20 cellular contexts compared by ENCODE assay signal in the genomic region with DNA sequence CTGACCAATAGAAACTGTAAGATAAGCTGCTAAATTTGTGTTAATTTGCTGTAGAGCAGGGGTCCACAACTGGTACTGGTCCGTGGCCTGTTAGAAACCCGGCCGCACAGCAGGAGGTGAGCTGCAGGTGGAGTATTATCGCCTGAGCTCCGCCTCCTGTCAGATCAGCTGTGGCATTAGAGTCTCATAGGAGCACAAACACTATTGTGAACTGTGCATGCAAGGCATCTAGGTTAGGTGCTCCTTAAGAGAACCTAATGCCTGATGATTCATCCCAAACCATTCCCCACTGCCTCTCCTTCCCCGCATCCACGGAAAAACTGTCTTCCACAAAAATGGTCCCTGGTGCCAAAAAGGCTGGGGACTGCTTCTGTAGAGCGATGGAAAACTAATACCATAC. TPM values are rescaled to one million over a fixed set of nuclear protein-coding genes. Genes with fewer than 3 reads are reported as not detected.
A peak's percentile ranks its signal among the peaks of the same experiment; 100 is the strongest.
DNase-seq lines count a peak whose midpoint lies in the region; ATAC-seq, FAIRE-seq and TF ChIP-seq lines count a peak whose summit lies in the region.
"Had no signal": no experiment of that assay in that cellular context is flagged by ENCODE, and none has a peak within 500 bp of the region (broad histone marks: within the 10 kb centered on the region; RNA-seq: fewer than 3 reads in every experiment).

No MANE protein-coding gene starts in this region.

- FAIRE-seq in A549 (lab: Jason Lieb, UNC), result no peak
- no peak for FAIRE-seq in frontal cortex (lab: Jason Lieb, UNC)
- FAIRE-seq: TTC549 had no signal

- no peak overlapping the region for H3K9ac ChIP-seq in GM23248

- 0 out of 3 replicates have a peak overlapping the region, but pooled peaks have one; percentile 19 for H3K4me2 ChIP-seq in A549
- peak overlapping the region; percentile 18 for H3K4me2 ChIP-seq in GM23248 (ENCODE audit: unreplicated experiment)

- CTCF ChIA-PET in A549 (lab: Yijun Ruan, JAX), result interaction anchor here (7.0 kb wide), 1 partner anchor 15 kb away, joined by 37 read pairs; no protein-coding TSS in a partner anchor

- in situ Hi-C loops in GM23248 (cut with MboI), result no loop called here

- H3K4me1 ChIP-seq in A549, result peaks cover 9% of the 10 kb centered on the region
- H3K4me1 ChIP-seq in GM23248 (ENCODE audit: insufficient read depth), result peaks cover 20% of the 10 kb centered on the region
- peaks cover 19% of the 10 kb centered on the region for H3K4me1 ChIP-seq in SJSA1 (replicated peaks)

- H3K9me3 ChIP-seq in A549 (no peaks in the 10 kb centered on the region), GM23248 (ENCODE audit: low read depth) (no peaks in the 10 kb centered on the region), SJSA1 (replicated peaks) (no peaks in the 10 kb centered on the region)
- H3K9me3 ChIP-seq: stomach had no signal

- peaks cover 93% of the 10 kb centered on the region for H3K79me2 ChIP-seq in GM23248 (ENCODE audit: insufficient read depth)

- no peaks in the 10 kb centered on the region for H3K36me3 ChIP-seq in GM23248 (ENCODE audit: low read depth)
- no peaks in the 10 kb centered on the region for H3K36me3 ChIP-seq in SJSA1
- H3K36me3 ChIP-seq: stomach had no signal

- no peak for TF ChIP-seq EP300 in A549 (IDR thresholded peaks at IDR 0.05)

- DNase-seq in A549 (ENCODE audit: low read depth in 1 of 2, low spot score in 1 of 2) (no peak), GM23248 (peak; percentile 33), SJSA1 (ENCODE audit: low read depth in 1 of 2, low spot score in 2 of 2) (no peak), fibroblast of gingiva (ENCODE audit: low read depth) (peak; percentile 11), frontal cortex (ENCODE audit: low spot score in 2 of 2) (no peak)
- DNase-seq: activated CD4-positive, alpha-beta T cell treated with anti-CD3 and anti-CD28 coated beads, Interleukin-2, amount 50 U/mL, for 48 hours; activated naive CD8-positive, alpha-beta T cell treated with anti-CD3 and anti-CD28 coated beads, Interleukin-2, amount 10 ng/mL, durations not matched to agents 7 days and 5 days; activated T-cell treated with anti-CD3 and anti-CD28 coated beads, Interleukin-2, amount 50 U/mL, for 4 hours; caudate nucleus; CD8-positive, alpha-beta memory T cell; effector memory CD4-positive, alpha-beta T cell; GOT3; immature natural killer cell; NCI-H1417 treated with DMSO at 0.1 percent for 48 hours; stomach had no signal

- H4K20me1 ChIP-seq in GM23248 (ENCODE audit: insufficient read depth), result peaks cover 11% of the 10 kb centered on the region; the same call in 1 of the 2 replicates

- TF ChIP-seq CTCF in A549 (IDR thresholded peaks at IDR 0.05), result no peak

- no peaks in the 10 kb centered on the region for H3K9me2 ChIP-seq in GM23248 (ENCODE audit: insufficient read depth)

- H3K27me3 ChIP-seq in GM23248 (replicated peaks; ENCODE audit: insufficient read depth) (no peaks in the 10 kb centered on the region), SJSA1 (replicated peaks) (no peaks in the 10 kb centered on the region)
- H3K27me3 ChIP-seq: stomach had no signal

- WGBS in A549 (ENCODE audit: missing lambda C conversion rate), result 87% methylated on average over 8 of the region's 8 CpGs
- 72 to 73% methylated on average over 8 of the region's 8 CpGs for WGBS in GM23248 (ENCODE audit: low coverage in 1 of 2, low lambda C conversion rate in 2 of 2, missing lambda C conversion rate in 2 of 2), 2 experiments

- TF ChIP-seq POLR2A in A549 (IDR thresholded peaks at IDR 0.05; ENCODE audit: low read length), result no peak

- TF ChIP-seq RAD21 in A549 (conservative IDR thresholded peaks at IDR 0.05 in 1 of 2, IDR thresholded peaks at IDR 0.05 in 1 of 2), result no peak

- no peak overlapping the region for H2AFZ ChIP-seq in GM23248

- no peak for ATAC-seq in A549
- ATAC-seq in GM21423 (IDR thresholded peaks at IDR 0.05; ENCODE audit: unreplicated experiment), result no peak
- no peak for ATAC-seq in HG02973 (IDR thresholded peaks at IDR 0.05; ENCODE audit: unreplicated experiment)
- ATAC-seq in GM19397 (IDR thresholded peaks at IDR 0.05; ENCODE audit: unreplicated experiment), result no peak
- ATAC-seq: activated T-cell treated with anti-CD3 and anti-CD28 coated beads, Interleukin-2, amount 50 U/mL, for 4 hours; natural killer cell treated with Interleukin-12 subunit alpha and Interleukin-12 subunit beta and Interleukin-15 and Interleukin-18, amount 100 ng/mL, for 72 hours had no signal

- POLR2A ChIA-PET in A549 (lab: Yijun Ruan, JAX), result no interaction called here

- no peak overlapping the region for H3K4me3 ChIP-seq in A549
- H3K4me3 ChIP-seq in GM23248, result no peak overlapping the region
- H3K4me3 ChIP-seq in SJSA1, result no peak overlapping the region
- H3K4me3 ChIP-seq: stomach had no signal

- H3F3A ChIP-seq in GM23248 (ENCODE audit: insufficient read depth), result peaks cover 19% of the 10 kb centered on the region

- H3K27ac ChIP-seq in A549 (no peak overlapping the region), GM23248 (peak overlapping the region; percentile 29), SJSA1 (peak overlapping the region; percentile 39)
- H3K27ac ChIP-seq: stomach had no signal

TF ChIP-seq in A549, 52 proteins besides CTCF, POLR2A, EP300 and RAD21:
- TF ChIP-seq JUN (IDR thresholded peaks at IDR 0.05) (no peak), TP53 (CRISPR knock-in tag; IDR thresholded peaks at IDR 0.05) (no peak), KDM1A (IDR thresholded peaks at IDR 0.05; ENCODE audit: low read depth) (no peak), HOXB5 (CRISPR knock-in tag; IDR thresholded peaks at IDR 0.05) (no peak), NFE2L2 (conservative IDR thresholded peaks at IDR 0.05; ENCODE audit: low read length) (no peak), POLR2AphosphoS2 (conservative IDR thresholded peaks at IDR 0.05; ENCODE audit: low read length) (no peak), HOXB13 (CRISPR knock-in tag; IDR thresholded peaks at IDR 0.05; ENCODE audit: low read depth) (no peak), ZNF302 (CRISPR knock-in tag; IDR thresholded peaks at IDR 0.05) (no peak), MYC (IDR thresholded peaks at IDR 0.05; ENCODE audit: borderline replicate concordance, low read length) (no peak), BHLHE40 (IDR thresholded peaks at IDR 0.05; ENCODE audit: low read depth, low read length) (no peak), CHD4 (IDR thresholded peaks at IDR 0.05; ENCODE audit: borderline replicate concordance) (no peak), SREBF2 (IDR thresholded peaks at IDR 0.05) (no peak), CBX8 (IDR thresholded peaks at IDR 0.05) (no peak), ZSCAN20 (CRISPR knock-in tag; IDR thresholded peaks at IDR 0.05) (no peak), CEBPB (IDR thresholded peaks at IDR 0.05) (no peak)
- TF ChIP-seq, protein P1, sequence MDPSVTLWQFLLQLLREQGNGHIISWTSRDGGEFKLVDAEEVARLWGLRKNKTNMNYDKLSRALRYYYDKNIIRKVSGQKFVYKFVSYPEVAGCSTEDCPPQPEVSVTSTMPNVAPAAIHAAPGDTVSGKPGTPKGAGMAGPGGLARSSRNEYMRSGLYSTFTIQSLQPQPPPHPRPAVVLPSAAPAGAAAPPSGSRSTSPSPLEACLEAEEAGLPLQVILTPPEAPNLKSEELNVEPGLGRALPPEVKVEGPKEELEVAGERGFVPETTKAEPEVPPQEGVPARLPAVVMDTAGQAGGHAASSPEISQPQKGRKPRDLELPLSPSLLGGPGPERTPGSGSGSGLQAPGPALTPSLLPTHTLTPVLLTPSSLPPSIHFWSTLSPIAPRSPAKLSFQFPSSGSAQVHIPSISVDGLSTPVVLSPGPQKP (IDR thresholded peaks at IDR 0.05; ENCODE audit: low read depth, low read length), result no peak
- TF ChIP-seq, protein P2, sequence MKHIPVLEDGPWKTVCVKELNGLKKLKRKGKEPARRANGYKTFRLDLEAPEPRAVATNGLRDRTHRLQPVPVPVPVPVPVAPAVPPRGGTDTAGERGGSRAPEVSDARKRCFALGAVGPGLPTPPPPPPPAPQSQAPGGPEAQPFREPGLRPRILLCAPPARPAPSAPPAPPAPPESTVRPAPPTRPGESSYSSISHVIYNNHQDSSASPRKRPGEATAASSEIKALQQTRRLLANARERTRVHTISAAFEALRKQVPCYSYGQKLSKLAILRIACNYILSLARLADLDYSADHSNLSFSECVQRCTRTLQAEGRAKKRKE (CRISPR knock-in tag; IDR thresholded peaks at IDR 0.05; ENCODE audit: low read depth), result no peak
TF ChIP-seq in A549: peak in this region for 0.

RNA-seq across cellular contexts. Expression of gene FBXW7, which starts 19.7 kb away (rescaled TPM):
- polyA plus RNA-seq in A549 (2011; rRNA removed) (9.2 and 12.5 TPM in 2 replicates), A549 (2017; fragmentation: RNase III; extraction: RNeasy Plus Mini Kit Qiagen cat#74134 plus additional on column Dnase treatment) (7.2 to 10.2 TPM (median 7.3 TPM) in 3 replicates), GM23248 (2016; fragmentation: Nextera tagmentation; extraction: Ambion mirVana) (6.5 and 8.8 TPM in 2 replicates)
- polyA plus RNA-seq in A549 (2012; cell fraction: cytosol; rRNA removed), result 2.1 TPM in 2 replicates
- 4.0 and 4.1 TPM in 2 replicates for polyA plus RNA-seq in A549 (2012; cell fraction: nucleus; rRNA removed)
- polyA minus RNA-seq in A549 (2011; rRNA and poly(A)+ RNA removed), result 13.7 and 14.7 TPM in 2 replicates
- 29.0 and 30.7 TPM in 2 replicates for total RNA-seq in GM23248 (2014; rRNA removed; shearing (Covaris generic))
- total RNA-seq in SJSA1 (2014; rRNA removed; shearing (Covaris generic)), result 28.9 and 29.5 TPM in 2 replicates
- total RNA-seq in frontal cortex, result 433 TPM

Comparison
In these comparisons a context has a peak if more than half of its experiments do, and no peak if none do; other contexts are left out.
1. DNase-seq: peak in GM23248 (single experiment) and fibroblast of gingiva (single experiment); none in A549 (0 of 2), SJSA1 (0 of 2) and frontal cortex (0 of 2).
2. H3K27ac ChIP-seq: peak in GM23248 (single experiment) and SJSA1 (single experiment); none in A549 (0 of 2).
3. RNA of gene FBXW7, which starts 19.7 kb away (total RNA-seq): 433 TPM in frontal cortex (single experiment); 29.0 to 30.7 TPM in GM23248 and 28.9 to 29.5 TPM in SJSA1; every median in the first group is over 10 times any median in the second.